ENCODE assay signal across 29 cellular contexts in genomic region chr5:41973887-41974286, GRCh38.
"Had no signal": no experiment of that assay in that cellular context is flagged by ENCODE, and none has a peak within 500 bp of the region (broad histone marks: within the 10 kb centered on the region; RNA-seq: fewer than 3 reads in every experiment).

No MANE protein-coding gene starts in this region.

- H3K36me3 ChIP-seq: colonic mucosa, esophagus muscularis mucosa, esophagus squamous epithelium, gastrocnemius medialis, gastroesophageal sphincter, heart left ventricle, heart right ventricle had no signal

- H3K9me3 ChIP-seq: colonic mucosa, esophagus squamous epithelium, gastrocnemius medialis had no signal

- H3K27ac Mint-ChIP-seq: dendritic cell treated with granulocyte-macrophage colony-stimulating factor and Interleukin-4, amounts not matched to agents 40 ng/mL and 50 ng/mL, for 4 days; effector memory CD8-positive, alpha-beta T cell; endodermal cell had no signal

- FAIRE-seq: colon, endometrium, endothelial cell of umbilical vein, frontal cortex had no signal

- H3K4me3 Mint-ChIP-seq: dendritic cell treated with granulocyte-macrophage colony-stimulating factor and Interleukin-4, amounts not matched to agents 40 ng/mL and 50 ng/mL, for 4 days; effector memory CD8-positive, alpha-beta T cell; endodermal cell had no signal

- H3K4me1 ChIP-seq: colonic mucosa, esophagus muscularis mucosa, esophagus squamous epithelium, foreskin keratinocyte, gastrocnemius medialis, gastroesophageal sphincter, heart left ventricle had no signal

- H3K4me3 ChIP-seq: colonic mucosa, coronary artery, dorsolateral prefrontal cortex, esophagus muscularis mucosa, esophagus squamous epithelium, gastrocnemius medialis, gastroesophageal sphincter, heart left ventricle, heart right ventricle had no signal

- H3K27ac ChIP-seq: colonic mucosa, coronary artery, dorsolateral prefrontal cortex, epithelial cell of prostate, esophagus muscularis mucosa, esophagus squamous epithelium, foreskin keratinocyte, gastrocnemius medialis, gastroesophageal sphincter, heart left ventricle, heart right ventricle had no signal

- H3K27me3 ChIP-seq: colonic mucosa, dorsolateral prefrontal cortex, esophagus muscularis mucosa, esophagus squamous epithelium, gastrocnemius medialis, gastroesophageal sphincter, heart left ventricle, heart right ventricle had no signal

- H3K27me3 Mint-ChIP-seq: dendritic cell treated with granulocyte-macrophage colony-stimulating factor and Interleukin-4, amounts not matched to agents 40 ng/mL and 50 ng/mL, for 4 days had no signal

- H3K4me1 Mint-ChIP-seq: endodermal cell had no signal

- ATAC-seq: effector memory CD8-positive, alpha-beta T cell; esophagus mucosa; foreskin keratinocyte; gastrocnemius medialis; gastroesophageal sphincter; heart left ventricle; heart right ventricle had no signal

- DNase-seq: colonic mucosa; cortex of kidney; dermis blood vessel endothelial cell; dorsolateral prefrontal cortex; effector CD4-positive, alpha-beta T cell; effector CD8-positive, alpha-beta T cell; effector memory CD4-positive, alpha-beta T cell; effector memory CD8-positive, alpha-beta T cell; endodermal cell; erythroblast; esophagus squamous epithelium; foreskin fibroblast; foreskin keratinocyte; foreskin melanocyte; gastrocnemius medialis; glutamatergic neuron; head of caudate nucleus; heart left ventricle; heart right ventricle had no signal

- H3K9me3 Mint-ChIP-seq: dendritic cell treated with granulocyte-macrophage colony-stimulating factor and Interleukin-4, amounts not matched to agents 40 ng/mL and 50 ng/mL, for 4 days; effector memory CD8-positive, alpha-beta T cell had no signal
